34 cellular contexts compared by ENCODE assay signal in genomic region chr17:34230342-34230741, GRCh38. TPM values are rescaled to one million over a fixed set of nuclear protein-coding genes. Genes with fewer than 3 reads are reported as not detected.
"Had no signal": no experiment of that assay in that cellular context is flagged by ENCODE, and none has a peak within 500 bp of the region (broad histone marks: within the 10 kb centered on the region; RNA-seq: fewer than 3 reads in every experiment).

No MANE protein-coding gene starts in this region.

- H2AFZ ChIP-seq: neural progenitor cell, parathyroid adenoma had no signal

- DNase-seq: naive thymus-derived CD4-positive, alpha-beta T cell; natural killer cell; occipital lobe; ovary; posterior cingulate gyrus; psoas muscle; right cardiac atrium; spleen; stimulated activated CD4-positive, alpha-beta T cell treated with anti-CD3 and anti-CD28 coated beads, Interleukin-12 subunit alpha, Interleukin-12 subunit beta, amount 100 ng/mL, for 4 hours; stimulated activated CD4-positive, alpha-beta T cell treated with anti-CD3 and anti-CD28 coated beads, Interleukin-1b, Interleukin-23, amount 100 ng/mL, for 48 hours; stimulated activated CD4-positive, alpha-beta T cell treated with anti-CD3 and anti-CD28 coated beads, Interleukin-4, amount 100 ng/mL, for 1 hour; stimulated activated CD4-positive, alpha-beta T cell treated with anti-CD3 and anti-CD28 coated beads, Interleukin-4, amount 100 ng/mL, for 4 hours; stimulated activated CD8-positive, alpha-beta memory T cell treated with anti-CD3 and anti-CD28 coated beads, Interleukin-4, amount 100 ng/mL, for 48 hours; stimulated activated naive CD4-positive, alpha-beta T cell; stimulated activated naive CD8-positive, alpha-beta T cell treated with anti-CD3 and anti-CD28 coated beads, Interleukin-15, amount 100 ng/mL, for 72 hours; stimulated activated naive CD8-positive, alpha-beta T cell treated with anti-CD3 and anti-CD28 coated beads, Interleukin-15, Interleukin-2, amounts not matched to agents 100 U/mL and 50 U/mL, for 24 hours; substantia nigra; testis; tibial artery; transverse colon; upper lobe of right lung; uterus had no signal

- H3K27ac ChIP-seq: neural progenitor cell, ovary, parathyroid adenoma, psoas muscle, skin epidermis, spleen, suprapubic skin, testis, tibial artery, transverse colon, upper lobe of right lung, uterus had no signal

- H3K4me1 ChIP-seq: neural progenitor cell, parathyroid adenoma, psoas muscle had no signal

- H3K9ac ChIP-seq: neural progenitor cell, parathyroid adenoma had no signal

- H3K9me3 ChIP-seq: ovary, suprapubic skin, testis, tibial artery, upper lobe of right lung, uterus had no signal

- H3K4me3 ChIP-seq: neural progenitor cell, ovary, psoas muscle, skin epidermis, smooth muscle cell, spleen, suprapubic skin, testis, tibial artery, transverse colon, upper lobe of right lung, uterus had no signal

- H3K79me2 ChIP-seq: parathyroid adenoma had no signal

- H3K27me3 ChIP-seq: neural progenitor cell, ovary, suprapubic skin, testis, tibial artery, transverse colon, upper lobe of right lung, uterus had no signal

- H3K4me2 ChIP-seq: neural progenitor cell, smooth muscle cell had no signal

- ATAC-seq: naive thymus-derived CD4-positive, alpha-beta T cell; natural killer cell; psoas muscle; right cardiac atrium; sciatic nerve; stimulated activated memory B cell treated with anti-CD40 and anti-IgM and Interleukin-4, amounts not matched to agents 10 μg/mL and 1 μg/mL and 100 μg/mL, for 72 hours; stimulated activated naive CD8-positive, alpha-beta T cell treated with anti-CD3 and anti-CD28 coated beads, Interleukin-15, amount 100 ng/mL, for 72 hours; stimulated activated naive CD8-positive, alpha-beta T cell treated with anti-CD3 and anti-CD28 coated beads, Interleukin-15, Interleukin-2, amounts not matched to agents 100 U/mL and 50 U/mL, for 24 hours; upper lobe of right lung had no signal

- H3K36me3 ChIP-seq: neural progenitor cell, ovary, spleen, suprapubic skin, tibial artery, transverse colon, upper lobe of right lung, uterus had no signal

RNA-seq across cellular contexts. Expression of gene CCL2, which starts 24.7 kb away (rescaled TPM):
- total RNA-seq: natural killer cell, progenitor cell of endocrine pancreas had no signal
- polyA plus RNA-seq: naive thymus-derived CD4-positive, alpha-beta T cell had no signal

RNA-seq across cellular contexts. Expression of gene CCL7, which starts 39.7 kb away (rescaled TPM):
- total RNA-seq: naive thymus-derived CD4-positive, alpha-beta T cell; natural killer cell; occipital lobe; progenitor cell of endocrine pancreas; renal cortical epithelial cell; right cardiac atrium; spleen; testis; transverse colon; upper lobe of right lung; urinary bladder; uterus had no signal
- polyA plus RNA-seq: naive thymus-derived CD4-positive, alpha-beta T cell; neural cell; ovary; right cardiac atrium; spleen had no signal

RNA-seq across cellular contexts. Expression of gene CCL11, which starts 55.2 kb away (rescaled TPM):
- total RNA-seq: naive thymus-derived CD4-positive, alpha-beta T cell; natural killer cell; occipital lobe; osteoblast; ovary; progenitor cell of endocrine pancreas; renal cortical epithelial cell; smooth muscle cell; suprapubic skin; testis had no signal
- polyA plus RNA-seq: naive thymus-derived CD4-positive, alpha-beta T cell; neural cell; psoas muscle; smooth muscle cell had no signal
